1 cellular context compared by ENCODE assay signal in the genomic region with DNA sequence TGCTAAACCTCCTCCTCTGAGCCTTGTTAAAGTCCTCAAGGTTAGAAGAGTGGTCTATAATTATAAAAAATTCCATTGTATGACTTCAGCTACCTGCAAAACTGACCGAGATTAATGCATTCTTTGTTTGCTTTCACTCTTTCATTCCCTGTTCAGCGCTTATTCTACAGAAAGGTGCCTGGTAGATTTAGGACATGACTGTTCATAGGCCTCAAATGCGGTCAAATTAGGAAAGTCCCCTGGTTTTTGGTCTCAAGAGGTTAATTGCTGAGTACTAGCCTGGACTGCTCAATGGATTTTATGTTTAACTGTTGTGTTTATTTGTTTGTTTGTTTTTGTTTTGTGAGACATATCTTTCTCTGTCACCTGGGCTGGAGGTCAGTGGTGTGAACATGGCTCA.
TF ChIP-seq lines count a peak whose summit lies in the region.

No MANE protein-coding gene starts in this region.

TF ChIP-seq in GM12878, 131 proteins besides CTCF, POLR2A, EP300 and RAD21 (continued from another document and continues in another):
- TF ChIP-seq, protein P1, sequence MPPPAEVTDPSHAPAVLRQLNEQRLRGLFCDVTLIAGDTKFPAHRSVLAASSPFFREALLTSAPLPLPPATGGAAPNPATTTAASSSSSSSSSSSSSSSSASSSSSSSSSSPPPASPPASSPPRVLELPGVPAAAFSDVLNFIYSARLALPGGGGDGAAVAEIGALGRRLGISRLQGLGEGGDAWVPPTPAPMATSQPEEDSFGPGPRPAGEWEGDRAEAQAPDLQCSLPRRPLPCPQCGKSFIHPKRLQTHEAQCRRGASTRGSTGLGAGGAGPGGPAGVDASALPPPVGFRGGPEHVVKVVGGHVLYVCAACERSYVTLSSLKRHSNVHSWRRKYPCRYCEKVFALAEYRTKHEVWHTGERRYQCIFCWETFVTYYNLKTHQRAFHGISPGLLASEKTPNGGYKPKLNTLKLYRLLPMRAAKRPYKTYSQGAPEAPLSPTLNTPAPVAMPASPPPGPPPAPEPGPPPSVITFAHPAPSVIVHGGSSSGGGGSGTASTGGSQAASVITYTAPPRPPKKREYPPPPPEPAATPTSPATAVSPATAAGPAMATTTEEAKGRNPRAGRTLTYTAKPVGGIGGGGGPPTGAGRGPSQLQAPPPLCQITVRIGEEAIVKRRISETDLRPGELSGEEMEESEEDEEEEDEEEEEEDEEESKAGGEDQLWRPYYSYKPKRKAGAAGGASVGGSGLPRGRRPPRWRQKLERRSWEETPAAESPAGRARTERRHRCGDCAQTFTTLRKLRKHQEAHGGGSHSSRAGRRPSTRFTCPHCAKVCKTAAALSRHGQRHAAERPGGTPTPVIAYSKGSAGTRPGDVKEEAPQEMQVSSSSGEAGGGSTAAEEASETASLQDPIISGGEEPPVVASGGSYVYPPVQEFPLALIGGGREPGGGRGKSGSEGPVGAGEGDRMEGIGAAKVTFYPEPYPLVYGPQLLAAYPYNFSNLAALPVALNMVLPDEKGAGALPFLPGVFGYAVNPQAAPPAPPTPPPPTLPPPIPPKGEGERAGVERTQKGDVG (CRISPR knock-in tag; IDR thresholded peaks at IDR 0.05), result no peak
- no peak for TF ChIP-seq RFX5 (IDR thresholded peaks at IDR 0.05; ENCODE audit: low read depth, low read length)
- no peak for TF ChIP-seq SUZ12 (IDR thresholded peaks at IDR 0.05; ENCODE audit: unreplicated experiment)
- no peak for TF ChIP-seq MXI1 (IDR thresholded peaks at IDR 0.05; ENCODE audit: low read depth, low read length)
- peak; percentile 83 for TF ChIP-seq MTA2 (IDR thresholded peaks at IDR 0.05; ENCODE audit: low read depth)
- TF ChIP-seq, protein P2, sequence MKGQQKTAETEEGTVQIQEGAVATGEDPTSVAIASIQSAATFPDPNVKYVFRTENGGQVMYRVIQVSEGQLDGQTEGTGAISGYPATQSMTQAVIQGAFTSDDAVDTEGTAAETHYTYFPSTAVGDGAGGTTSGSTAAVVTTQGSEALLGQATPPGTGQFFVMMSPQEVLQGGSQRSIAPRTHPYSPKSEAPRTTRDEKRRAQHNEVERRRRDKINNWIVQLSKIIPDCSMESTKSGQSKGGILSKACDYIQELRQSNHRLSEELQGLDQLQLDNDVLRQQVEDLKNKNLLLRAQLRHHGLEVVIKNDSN (IDR thresholded peaks at IDR 0.05; ENCODE audit: borderline replicate concordance, extremely low read length, insufficient read depth, low read depth, low read length), result no peak
- TF ChIP-seq EZH2 (IDR thresholded peaks at IDR 0.05; ENCODE audit: borderline replicate concordance, control insufficient read depth, low read depth, low read length), result no peak
- no peak for TF ChIP-seq PRDM15 (CRISPR knock-in tag; IDR thresholded peaks at IDR 0.05)
- no peak for TF ChIP-seq KAT2A (conservative IDR thresholded peaks at IDR 0.05; ENCODE audit: control insufficient read depth, low read depth, low read length)
- no peak for TF ChIP-seq ZBED1 (IDR thresholded peaks at IDR 0.05; ENCODE audit: borderline replicate concordance)
- TF ChIP-seq POU2F2 (IDR thresholded peaks at IDR 0.05; ENCODE audit: borderline replicate concordance, low read depth, low read length), result 0 out of 3 replicates have a peak, but pooled peaks have one; percentile 7
- peak; percentile 63 for TF ChIP-seq MEF2B (IDR thresholded peaks at IDR 0.05; ENCODE audit: partially characterized antibody, poor library complexity, severe bottlenecking)
- no peak for TF ChIP-seq TCF7 (IDR thresholded peaks at IDR 0.05; ENCODE audit: borderline replicate concordance)
- no peak for TF ChIP-seq SMAD5 (IDR thresholded peaks at IDR 0.05; ENCODE audit: low read depth)
- TF ChIP-seq KDM1A (IDR thresholded peaks at IDR 0.05; ENCODE audit: borderline replicate concordance), result no peak
- TF ChIP-seq BCL3 (IDR thresholded peaks at IDR 0.05; ENCODE audit: borderline replicate concordance, insufficient read depth, low read depth, low read length, poor library complexity, severe bottlenecking), result no peak
- TF ChIP-seq, protein P3, sequence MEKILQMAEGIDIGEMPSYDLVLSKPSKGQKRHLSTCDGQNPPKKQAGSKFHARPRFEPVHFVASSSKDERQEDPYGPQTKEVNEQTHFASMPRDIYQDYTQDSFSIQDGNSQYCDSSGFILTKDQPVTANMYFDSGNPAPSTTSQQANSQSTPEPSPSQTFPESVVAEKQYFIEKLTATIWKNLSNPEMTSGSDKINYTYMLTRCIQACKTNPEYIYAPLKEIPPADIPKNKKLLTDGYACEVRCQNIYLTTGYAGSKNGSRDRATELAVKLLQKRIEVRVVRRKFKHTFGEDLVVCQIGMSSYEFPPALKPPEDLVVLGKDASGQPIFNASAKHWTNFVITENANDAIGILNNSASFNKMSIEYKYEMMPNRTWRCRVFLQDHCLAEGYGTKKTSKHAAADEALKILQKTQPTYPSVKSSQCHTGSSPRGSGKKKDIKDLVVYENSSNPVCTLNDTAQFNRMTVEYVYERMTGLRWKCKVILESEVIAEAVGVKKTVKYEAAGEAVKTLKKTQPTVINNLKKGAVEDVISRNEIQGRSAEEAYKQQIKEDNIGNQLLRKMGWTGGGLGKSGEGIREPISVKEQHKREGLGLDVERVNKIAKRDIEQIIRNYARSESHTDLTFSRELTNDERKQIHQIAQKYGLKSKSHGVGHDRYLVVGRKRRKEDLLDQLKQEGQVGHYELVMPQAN (conservative IDR thresholded peaks at IDR 0.05), result no peak
- TF ChIP-seq, protein P4, sequence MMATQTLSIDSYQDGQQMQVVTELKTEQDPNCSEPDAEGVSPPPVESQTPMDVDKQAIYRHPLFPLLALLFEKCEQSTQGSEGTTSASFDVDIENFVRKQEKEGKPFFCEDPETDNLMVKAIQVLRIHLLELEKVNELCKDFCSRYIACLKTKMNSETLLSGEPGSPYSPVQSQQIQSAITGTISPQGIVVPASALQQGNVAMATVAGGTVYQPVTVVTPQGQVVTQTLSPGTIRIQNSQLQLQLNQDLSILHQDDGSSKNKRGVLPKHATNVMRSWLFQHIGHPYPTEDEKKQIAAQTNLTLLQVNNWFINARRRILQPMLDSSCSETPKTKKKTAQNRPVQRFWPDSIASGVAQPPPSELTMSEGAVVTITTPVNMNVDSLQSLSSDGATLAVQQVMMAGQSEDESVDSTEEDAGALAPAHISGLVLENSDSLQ (IDR thresholded peaks at IDR 0.05), result peak; percentile 75
- no peak for TF ChIP-seq ETV6 (conservative IDR thresholded peaks at IDR 0.05 in 1 of 2, IDR thresholded peaks at IDR 0.05 in 1 of 2; ENCODE audit: borderline replicate concordance in 1 of 2, low read depth in 1 of 2)
- no peak for TF ChIP-seq ZZZ3 (IDR thresholded peaks at IDR 0.05; ENCODE audit: control insufficient read depth, insufficient read length, low read depth)
- no peak for TF ChIP-seq SUPT20H (IDR thresholded peaks at IDR 0.05; ENCODE audit: borderline replicate concordance, control insufficient read depth, low read depth, low read length)
- TF ChIP-seq SIX5 (IDR thresholded peaks at IDR 0.05; ENCODE audit: low read depth, low read length, severe bottlenecking), result no peak
- TF ChIP-seq, protein P5, sequence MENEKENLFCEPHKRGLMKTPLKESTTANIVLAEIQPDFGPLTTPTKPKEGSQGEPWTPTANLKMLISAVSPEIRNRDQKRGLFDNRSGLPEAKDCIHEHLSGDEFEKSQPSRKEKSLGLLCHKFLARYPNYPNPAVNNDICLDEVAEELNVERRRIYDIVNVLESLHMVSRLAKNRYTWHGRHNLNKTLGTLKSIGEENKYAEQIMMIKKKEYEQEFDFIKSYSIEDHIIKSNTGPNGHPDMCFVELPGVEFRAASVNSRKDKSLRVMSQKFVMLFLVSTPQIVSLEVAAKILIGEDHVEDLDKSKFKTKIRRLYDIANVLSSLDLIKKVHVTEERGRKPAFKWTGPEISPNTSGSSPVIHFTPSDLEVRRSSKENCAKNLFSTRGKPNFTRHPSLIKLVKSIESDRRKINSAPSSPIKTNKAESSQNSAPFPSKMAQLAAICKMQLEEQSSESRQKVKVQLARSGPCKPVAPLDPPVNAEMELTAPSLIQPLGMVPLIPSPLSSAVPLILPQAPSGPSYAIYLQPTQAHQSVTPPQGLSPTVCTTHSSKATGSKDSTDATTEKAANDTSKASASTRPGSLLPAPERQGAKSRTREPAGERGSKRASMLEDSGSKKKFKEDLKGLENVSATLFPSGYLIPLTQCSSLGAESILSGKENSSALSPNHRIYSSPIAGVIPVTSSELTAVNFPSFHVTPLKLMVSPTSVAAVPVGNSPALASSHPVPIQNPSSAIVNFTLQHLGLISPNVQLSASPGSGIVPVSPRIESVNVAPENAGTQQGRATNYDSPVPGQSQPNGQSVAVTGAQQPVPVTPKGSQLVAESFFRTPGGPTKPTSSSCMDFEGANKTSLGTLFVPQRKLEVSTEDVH (IDR thresholded peaks at IDR 0.05; ENCODE audit: low read depth, partially characterized antibody), result no peak
- no peak for TF ChIP-seq STAT1 (conservative IDR thresholded peaks at IDR 0.05)
- peak; percentile 50 for TF ChIP-seq IKZF1 (conservative IDR thresholded peaks at IDR 0.05)
- TF ChIP-seq, protein P6, sequence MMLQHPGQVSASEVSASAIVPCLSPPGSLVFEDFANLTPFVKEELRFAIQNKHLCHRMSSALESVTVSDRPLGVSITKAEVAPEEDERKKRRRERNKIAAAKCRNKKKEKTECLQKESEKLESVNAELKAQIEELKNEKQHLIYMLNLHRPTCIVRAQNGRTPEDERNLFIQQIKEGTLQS (IDR thresholded peaks at IDR 0.05; ENCODE audit: borderline replicate concordance, extremely low read depth, low read depth, low read length), result no peak
- TF ChIP-seq IKZF2 (IDR thresholded peaks at IDR 0.05), result peak; percentile 38 to 61; a peak in 2 of 4 replicates
- no peak for TF ChIP-seq EGR1 (IDR thresholded peaks at IDR 0.05; ENCODE audit: borderline replicate concordance in 1 of 2, low read depth in 2 of 2, low read length in 2 of 2)
- TF ChIP-seq LARP7 (IDR thresholded peaks at IDR 0.05), result no peak
- no peak for TF ChIP-seq CREB1 (IDR thresholded peaks at IDR 0.05; ENCODE audit: low read depth)
- no peak for TF ChIP-seq IRF3 (IDR thresholded peaks at IDR 0.05)
- TF ChIP-seq HDAC6 (IDR thresholded peaks at IDR 0.05; ENCODE audit: unreplicated experiment), result no peak
- TF ChIP-seq CHD1 (IDR thresholded peaks at IDR 0.05; ENCODE audit: low read depth, low read length), result no peak
- no peak for TF ChIP-seq MYB (IDR thresholded peaks at IDR 0.05; ENCODE audit: borderline replicate concordance, low read depth, low read length)
- TF ChIP-seq, protein P7, sequence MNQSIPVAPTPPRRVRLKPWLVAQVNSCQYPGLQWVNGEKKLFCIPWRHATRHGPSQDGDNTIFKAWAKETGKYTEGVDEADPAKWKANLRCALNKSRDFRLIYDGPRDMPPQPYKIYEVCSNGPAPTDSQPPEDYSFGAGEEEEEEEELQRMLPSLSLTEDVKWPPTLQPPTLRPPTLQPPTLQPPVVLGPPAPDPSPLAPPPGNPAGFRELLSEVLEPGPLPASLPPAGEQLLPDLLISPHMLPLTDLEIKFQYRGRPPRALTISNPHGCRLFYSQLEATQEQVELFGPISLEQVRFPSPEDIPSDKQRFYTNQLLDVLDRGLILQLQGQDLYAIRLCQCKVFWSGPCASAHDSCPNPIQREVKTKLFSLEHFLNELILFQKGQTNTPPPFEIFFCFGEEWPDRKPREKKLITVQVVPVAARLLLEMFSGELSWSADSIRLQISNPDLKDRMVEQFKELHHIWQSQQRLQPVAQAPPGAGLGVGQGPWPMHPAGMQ (IDR thresholded peaks at IDR 0.05; ENCODE audit: borderline replicate concordance), result no peak
- TF ChIP-seq NR2C1 (IDR thresholded peaks at IDR 0.05), result no peak
- TF ChIP-seq ZNF207 (IDR thresholded peaks at IDR 0.05; ENCODE audit: borderline replicate concordance), result no peak
- peak; percentile 18 for TF ChIP-seq RELA (IDR thresholded peaks at IDR 0.05; ENCODE audit: borderline replicate concordance, partially characterized antibody)
- TF ChIP-seq SMC3 (IDR thresholded peaks at IDR 0.05; ENCODE audit: borderline replicate concordance, low read length), result no peak
- no peak for TF ChIP-seq PAX8 (IDR thresholded peaks at IDR 0.05)
- no peak for TF ChIP-seq TAF1 (IDR thresholded peaks at IDR 0.05; ENCODE audit: borderline replicate concordance, low read depth, low read length)
- TF ChIP-seq YY1 (IDR thresholded peaks at IDR 0.05; ENCODE audit: low read depth, low read length), result no peak
- no peak for TF ChIP-seq FOS (IDR thresholded peaks at IDR 0.05; ENCODE audit: borderline replicate concordance, extremely low read depth, insufficient read length)
- TF ChIP-seq NFYA (IDR thresholded peaks at IDR 0.05; ENCODE audit: borderline replicate concordance, low read depth, low read length), result no peak
